ENCODE assay signal across 8 cellular contexts in the genomic region with DNA sequence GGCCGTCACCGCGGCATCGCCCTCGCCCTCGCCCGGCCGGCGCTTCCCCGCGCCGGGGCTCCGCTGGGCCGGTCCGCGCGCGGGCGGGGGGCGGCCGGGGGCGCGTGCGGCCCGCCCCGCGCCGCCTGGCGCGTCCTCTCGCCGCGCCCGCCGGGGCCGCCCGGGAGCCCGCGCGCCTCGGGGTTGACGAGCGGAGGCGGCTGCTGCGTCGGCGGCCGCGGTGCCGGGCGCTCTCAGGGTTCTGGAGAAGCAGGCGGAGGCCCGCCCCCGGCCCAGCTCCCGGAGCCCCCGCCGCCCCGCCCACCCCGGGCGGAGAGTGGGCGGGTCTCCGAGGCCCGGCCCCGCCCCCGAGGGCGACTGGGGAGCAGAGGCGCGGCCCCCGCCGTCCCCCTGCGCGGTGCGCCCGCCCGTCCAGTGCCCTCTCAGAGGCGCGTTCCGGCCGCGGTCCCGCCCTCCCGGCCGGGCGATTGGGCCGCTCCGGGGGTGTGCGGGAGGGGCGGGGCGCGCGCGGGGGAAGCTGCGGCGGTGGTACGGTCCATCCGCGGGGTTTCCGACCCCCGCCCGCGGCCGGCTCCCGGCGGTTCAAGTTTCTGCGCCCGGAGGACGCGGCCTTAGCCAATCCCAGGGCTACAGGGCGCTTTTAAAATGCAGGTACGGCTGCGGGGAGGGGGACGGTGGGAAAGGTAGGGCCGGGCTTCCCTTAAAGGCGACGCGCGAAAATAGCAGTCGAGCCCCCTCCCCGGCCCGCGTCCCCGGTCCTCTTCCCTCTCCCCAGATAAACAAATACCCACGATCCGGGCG. TPM values are rescaled to one million over a fixed set of nuclear protein-coding genes. Genes with fewer than 3 reads are reported as not detected.
A peak's percentile ranks its signal among the peaks of the same experiment; 100 is the strongest.
DNase-seq lines count a peak whose midpoint lies in the region; ATAC-seq and TF ChIP-seq lines count a peak whose summit lies in the region.

TSS of gene CCDC85C (minus strand) at position 243 of the 801 bp plus-strand sequence. CDS start 248 bp downstream, outside the sequence.

- peak; percentile 86 to 91 for ATAC-seq in naive thymus-derived CD8-positive, alpha-beta T cell
- ATAC-seq in stimulated activated memory B cell treated with anti-CD40 and anti-IgM and Interleukin-4, amounts not matched to agents 10 μg/mL and 1 μg/mL and 100 μg/mL, for 72 hours, result peak; percentile 96

- peak within 1 kb of the TSS; percentile 89 to 97 (median 94) for H3K4me3 Mint-ChIP-seq in naive thymus-derived CD8-positive, alpha-beta T cell
- peak within 1 kb of the TSS; percentile 89 for H3K4me3 Mint-ChIP-seq in stimulated activated memory B cell treated with anti-CD40 and anti-IgM and Interleukin-4, amounts not matched to agents 10 μg/mL and 1 μg/mL and 100 μg/mL, for 72 hours

- in situ Hi-C loops in GM23248 (cut with MboI), result no loop called here

- H4K20me1 ChIP-seq in GM23248 (ENCODE audit: insufficient read depth), result no peaks in the 10 kb centered on the region

- peak within 1 kb of the TSS; percentile 48 for H3K27ac ChIP-seq in GM23248

- no peaks in the 10 kb centered on the region for H3K9me2 ChIP-seq in GM23248 (ENCODE audit: insufficient read depth)

- H3K4me3 ChIP-seq in GM23248 (peak within 1 kb of the TSS; percentile 90), fibroblast of pulmonary artery (replicated peaks; ENCODE audit: low read depth, low read length) (peak within 1 kb of the TSS; percentile 70)

- H2AFZ ChIP-seq in GM23248, result peak within 1 kb of the TSS; percentile 87

- peaks cover 20 to 39% (median 31%) of the 10 kb centered on the region in 4 donors for H3K4me1 Mint-ChIP-seq in naive thymus-derived CD8-positive, alpha-beta T cell
- peaks cover 21% of the 10 kb centered on the region for H3K4me1 Mint-ChIP-seq in stimulated activated memory B cell treated with anti-CD40 and anti-IgM and Interleukin-4, amounts not matched to agents 10 μg/mL and 1 μg/mL and 100 μg/mL, for 72 hours

- peak; percentile 70 for DNase-seq in DMS53 treated with DMSO at 0.1 percent for 48 hours (lab: John Stamatoyannopoulos, UW; ENCODE audit: unreplicated experiment)
- DNase-seq in GM23248, result peak; percentile 98
- peak; percentile 91 to 97 for DNase-seq in Kasumi-1 (lab: John Stamatoyannopoulos, UW)
- peak; percentile 93 for DNase-seq in RPMI8226
- peak; percentile 95 for DNase-seq in activated effector memory CD4-positive, alpha-beta T cell treated with Interleukin-2 at 50 U/mL for 16 hours
- DNase-seq in fibroblast of pulmonary artery (ENCODE audit: low read depth), result peak; percentile 96
- peak; percentile 90 to 99 (median 96) for DNase-seq in naive thymus-derived CD8-positive, alpha-beta T cell

- peaks cover 0 to 5% (median 0%) of the 10 kb centered on the region in 5 donors for H3K27me3 Mint-ChIP-seq in naive thymus-derived CD8-positive, alpha-beta T cell
- peaks cover 10% of the 10 kb centered on the region for H3K27me3 Mint-ChIP-seq in stimulated activated memory B cell treated with anti-CD40 and anti-IgM and Interleukin-4, amounts not matched to agents 10 μg/mL and 1 μg/mL and 100 μg/mL, for 72 hours

- no peaks in the 10 kb centered on the region for H3K36me3 ChIP-seq in GM23248 (ENCODE audit: low read depth)

- TF ChIP-seq CTCF in fibroblast of pulmonary artery (IDR thresholded peaks at IDR 0.05; ENCODE audit: low read length, missing control alignments), result no peak

- no peaks in the 10 kb centered on the region for H3F3A ChIP-seq in GM23248 (ENCODE audit: insufficient read depth)

- peak within 1 kb of the TSS in 8 of 10 donors; percentile 54 to 97 (median 94) for H3K27ac Mint-ChIP-seq in naive thymus-derived CD8-positive, alpha-beta T cell
- H3K27ac Mint-ChIP-seq in stimulated activated memory B cell treated with anti-CD40 and anti-IgM and Interleukin-4, amounts not matched to agents 10 μg/mL and 1 μg/mL and 100 μg/mL, for 72 hours, result peak within 1 kb of the TSS; percentile 82

- no peaks in the 10 kb centered on the region for H3K9me3 Mint-ChIP-seq in naive thymus-derived CD8-positive, alpha-beta T cell
- H3K9me3 Mint-ChIP-seq in stimulated activated memory B cell treated with anti-CD40 and anti-IgM and Interleukin-4, amounts not matched to agents 10 μg/mL and 1 μg/mL and 100 μg/mL, for 72 hours, result no peaks in the 10 kb centered on the region

- no peaks in the 10 kb centered on the region for H3K9me3 ChIP-seq in GM23248 (ENCODE audit: low read depth)

- POLR2A ChIA-PET in naive thymus-derived CD8-positive, alpha-beta T cell (lab: Charles Lee), result interaction anchor here (0.7 to 3.6 kb wide), 8 partner anchors 9 to 620 kb away, joined by 3 to 27 read pairs (median 6); partner anchors contain the start of genes CCNK, CYP46A1, EVL and SETD3

- H3K4me2 ChIP-seq in GM23248 (ENCODE audit: unreplicated experiment), result peak within 1 kb of the TSS; percentile 86

- H3K79me2 ChIP-seq in GM23248 (ENCODE audit: insufficient read depth), result peaks cover 24% of the 10 kb centered on the region

- no peaks in the 10 kb centered on the region for H3K36me3 Mint-ChIP-seq in naive thymus-derived CD8-positive, alpha-beta T cell
- H3K36me3 Mint-ChIP-seq in stimulated activated memory B cell treated with anti-CD40 and anti-IgM and Interleukin-4, amounts not matched to agents 10 μg/mL and 1 μg/mL and 100 μg/mL, for 72 hours, result no peaks in the 10 kb centered on the region

- no peaks in the 10 kb centered on the region for H3K27me3 ChIP-seq in GM23248 (replicated peaks; ENCODE audit: insufficient read depth)

- 1 to 2% methylated on average over 20 to 37 of the region's 125 CpGs for WGBS in GM23248 (ENCODE audit: low coverage in 1 of 2, low lambda C conversion rate in 2 of 2, missing lambda C conversion rate in 2 of 2), 2 experiments

- H3K4me1 ChIP-seq in GM23248 (ENCODE audit: insufficient read depth), result peaks cover 12% of the 10 kb centered on the region

- H3K9ac ChIP-seq in GM23248, result peak within 1 kb of the TSS; percentile 80

RNA-seq across cellular contexts. Expression of gene CCDC85C, which starts in this region (rescaled TPM):
- total RNA-seq in GM23248 (2014; rRNA removed; shearing (Covaris generic)), result 9.0 and 11.0 TPM in 2 replicates
- polyA plus RNA-seq in GM23248 (2016; fragmentation: Nextera tagmentation; extraction: Ambion mirVana), result 0.68 and 1.1 TPM in 2 replicates
- total RNA-seq in naive thymus-derived CD8-positive, alpha-beta T cell, result 10 to 100 TPM in 1 of 2 experiments, 1 to 10 TPM in 1; 9.0 to 10.1 TPM
- 1 to 10 TPM in 2 of 3 donors, under 1 TPM in 1; 0.67 to 1.4 (median 1.3) TPM for polyA plus RNA-seq in naive thymus-derived CD8-positive, alpha-beta T cell

Comparison
In these comparisons a context has a peak if more than half of its experiments do, and no peak if none do; other contexts are left out.
1. Peak in every context shown above with its lines: DNase-seq, ATAC-seq, H3K4me3 ChIP-seq and H3K27ac ChIP-seq.